In genomic region chr1:201709564-201710295, GRCh38 we compare ENCODE assay signal across 8 cellular contexts.
DNase-seq lines count a peak whose midpoint lies in the region; ATAC-seq, FAIRE-seq and TF ChIP-seq lines count a peak whose summit lies in the region.

No MANE protein-coding gene starts in this region.

- no peaks in the 10 kb centered on the region for H3K36me3 ChIP-seq in Panc1 (ENCODE audit: control insufficient read depth, insufficient read depth, low read length)
- H3K36me3 ChIP-seq in pancreas: no peaks in the 10 kb centered on the region
- no peaks in the 10 kb centered on the region for H3K36me3 ChIP-seq in upper lobe of left lung

- CTCF ChIA-PET in Panc1 (lab: Charles Lee): interaction anchor here (0.6 to 2.6 kb wide), 18 partner anchors 9 to 617 kb away, joined by 3 to 45 read pairs (median 4); no protein-coding TSS in a partner anchor

- POLR2A ChIA-PET in Panc1 (lab: Charles Lee): interaction anchor here (0.6 kb wide), 2 partner anchors 37 to 48 kb away, joined by 3 to 4 read pairs; no protein-coding TSS in a partner anchor

- 41 to 51% methylated on average over 4 of the region's 4 CpGs for WGBS in pancreas, 2 donors
- 53 to 63% methylated on average over 3 to 4 of the region's 4 CpGs for WGBS in upper lobe of left lung, 2 donors

- H3K4me1 ChIP-seq in Panc1 (ENCODE audit: control insufficient read depth, insufficient read depth, low read length) (peaks cover 28% of the 10 kb centered on the region), pancreas (peaks cover 0 to 25% (median 20%) of the 10 kb centered on the region in 3 donors), upper lobe of left lung (peaks cover 42 to 44% (median 44%) of the 10 kb centered on the region in 4 donors)

- peak; percentile 96 for TF ChIP-seq CTCF in Panc1 (IDR thresholded peaks at IDR 0.05)
- peak; percentile 85 to 91 (median 86) for TF ChIP-seq CTCF in pancreas (IDR thresholded peaks at IDR 0.05)
- peak; percentile 87 to 94 (median 93) for TF ChIP-seq CTCF in upper lobe of left lung (IDR thresholded peaks at IDR 0.05)

- in situ Hi-C loops in Panc1 (cut with HindIII; ENCODE audit: low pct_unique_long_range_greater_than_20kb, low sequenced_read_pairs): loop anchor here (10.0 kb wide), 1 partner anchor 65 kb away; no protein-coding TSS in a partner anchor

- H3K9me3 ChIP-seq in Panc1 (ENCODE audit: control insufficient read depth, insufficient read depth, low read depth, low read length) (no peaks in the 10 kb centered on the region), pancreas (no peaks in the 10 kb centered on the region), upper lobe of left lung (no peaks in the 10 kb centered on the region)

- no peak for TF ChIP-seq EP300 in upper lobe of left lung (IDR thresholded peaks at IDR 0.05)

- no TSS peak for BruUV-seq in Panc1 (replicated peaks; lab: Mats Ljungman, UMichigan)

- no peak for TF ChIP-seq POLR2A in upper lobe of left lung (IDR thresholded peaks at IDR 0.05)

- H3K27me3 ChIP-seq in Panc1 (ENCODE audit: control insufficient read depth, insufficient read depth, low read length) (no peaks in the 10 kb centered on the region), pancreas (no peaks in the 10 kb centered on the region), upper lobe of left lung (no peaks in the 10 kb centered on the region)

- ATAC-seq in HG03066 (IDR thresholded peaks at IDR 0.05; ENCODE audit: low read depth, unreplicated experiment): peak; percentile 79
- peak; percentile 83 for ATAC-seq in Panc1
- peak; percentile 33 to 76 (median 68) for ATAC-seq in pancreas
- ATAC-seq in upper lobe of left lung (ENCODE audit: low FRiP score in 2 of 2): peak; percentile 62 to 77

- peak; percentile 49 for DNase-seq in activated gamma-delta T cell treated with Interleukin-2 at 50 U/mL for 16 hours
- no peak for DNase-seq in activated gamma-delta T cell (lab: John Stamatoyannopoulos, UW)
- DNase-seq in Panc1 (ENCODE audit: low read depth, low spot score): peak; percentile 65
- DNase-seq in activated T-helper 1 cell treated with anti-CD3 and anti-CD28 coated beads, Interleukin-2, amount 50 U/mL, for 16 hours (ENCODE audit: low read depth in 1 of 2, low spot score in 1 of 2): peak; percentile 27 to 33
- peak; percentile 73 for DNase-seq in germinal center (ENCODE audit: low spot score)
- peak; percentile 45 to 88 (median 69) for DNase-seq in pancreas
- DNase-seq in upper lobe of left lung: peak; percentile 61 to 74

- intact Hi-C loops in Panc1 (cut with micrococcal nuclease; ENCODE audit: unreplicated experiment): loop anchor here (1.0 kb wide), 1 partner anchor 84 kb away; no protein-coding TSS in a partner anchor
- intact Hi-C loops in pancreas (cut with DNase I): loop anchor here (5.0 kb wide), 2 partner anchors 83 to 152 kb away; no protein-coding TSS in a partner anchor

- no peak overlapping the region for H3K4me3 ChIP-seq in Panc1 (ENCODE audit: low read depth in 2 of 2, low read length in 2 of 2)
- no peak overlapping the region for H3K4me3 ChIP-seq in pancreas
- no peak overlapping the region for H3K4me3 ChIP-seq in upper lobe of left lung

- H3K27ac ChIP-seq in Panc1 (ENCODE audit: low read length) (peak overlapping the region; percentile 64; the same call in 1 of the 2 replicates), pancreas (no peak overlapping the region), upper lobe of left lung (no peak overlapping the region)

- FAIRE-seq in pancreas (lab: Jason Lieb, UNC): no peak
